In the genomic region with DNA sequence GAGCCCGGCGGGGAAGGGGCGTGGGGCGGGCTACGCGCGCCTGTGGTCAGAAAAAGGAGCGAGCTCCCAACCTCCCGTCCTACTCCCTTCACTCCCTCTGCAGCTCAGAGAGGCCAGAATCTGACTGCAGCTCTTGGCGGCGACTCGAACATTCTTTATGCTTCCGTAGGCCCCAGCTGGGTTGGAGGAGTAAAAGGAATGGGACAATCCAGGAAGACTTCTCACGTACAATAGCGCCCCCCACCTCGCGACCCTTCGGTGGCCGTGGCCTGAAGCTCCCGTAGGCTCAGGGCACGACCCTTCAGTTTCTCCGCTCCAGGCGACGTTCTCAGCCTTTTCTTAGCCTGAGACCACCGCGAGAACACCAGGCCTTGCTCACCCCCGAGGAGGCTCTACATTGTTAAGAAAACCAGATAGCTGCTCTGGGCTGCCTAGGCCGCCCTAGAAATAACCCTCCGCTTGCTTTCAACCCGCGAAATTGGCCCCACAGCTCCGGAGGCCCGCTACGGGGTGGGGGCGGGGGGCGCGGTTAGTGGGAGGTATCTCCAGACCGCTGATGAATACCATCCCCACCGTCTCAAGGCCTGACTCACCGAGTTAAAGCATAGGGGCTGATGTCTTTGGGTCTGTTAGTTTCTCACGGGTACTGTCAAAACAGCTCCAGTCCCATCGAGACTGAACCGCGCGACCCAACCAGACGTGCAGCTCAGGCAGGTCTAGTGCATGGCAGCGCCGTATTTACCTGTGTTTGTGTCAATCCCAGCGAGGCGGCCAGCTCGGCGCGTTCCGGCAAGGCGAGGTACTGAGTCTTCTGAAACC, we compare ENCODE assay signal across 14 cellular contexts. TPM values are rescaled to one million over a fixed set of nuclear protein-coding genes. Genes with fewer than 3 reads are reported as not detected.
DNase-seq lines count a peak whose midpoint lies in the region; ATAC-seq and TF ChIP-seq lines count a peak whose summit lies in the region.
"Had no signal": no experiment of that assay in that cellular context is flagged by ENCODE, and none has a peak within 500 bp of the region (broad histone marks: within the 10 kb centered on the region; RNA-seq: fewer than 3 reads in every experiment).

No MANE protein-coding gene starts in this region.

- H3K27ac ChIP-seq in left ventricle myocardium inferior (replicated peaks) (no peak overlapping the region), thoracic aorta (peak overlapping the region in 1 of 2 donors; percentile 30)

- ATAC-seq in Right ventricle myocardium inferior (no peak), thoracic aorta (ENCODE audit: insufficient number of reproducible peaks, low FRiP score, low read depth) (no peak), HG03175 (IDR thresholded peaks at IDR 0.05; ENCODE audit: unreplicated experiment) (no peak), GM21619 (IDR thresholded peaks at IDR 0.05; ENCODE audit: unreplicated experiment) (no peak), omental fat pad (ENCODE audit: low FRiP score) (no peak)
- no peak for ATAC-seq in activated naive CD8-positive, alpha-beta T cell treated with anti-CD3 and anti-CD28 coated beads, Interleukin-2, amount 50 U/mL, for 24 hours

- H3K4me1 ChIP-seq in left ventricle myocardium inferior (peaks cover 73% of the 10 kb centered on the region), thoracic aorta (ENCODE audit: control insufficient read depth in 1 of 2, low read depth in 2 of 2) (peaks cover 8 to 50% of the 10 kb centered on the region in 2 donors)

- H3K36me3 ChIP-seq in left ventricle myocardium inferior: no peaks in the 10 kb centered on the region
- no peaks in the 10 kb centered on the region for H3K36me3 ChIP-seq in thoracic aorta

- intact Hi-C loops in left ventricle myocardium inferior (cut with micrococcal nuclease): loop anchor here (10.0 kb wide), 1 partner anchor 1107 kb away; no protein-coding TSS in a partner anchor
- intact Hi-C loops in Right ventricle myocardium inferior (cut with DNase I): loop anchor here (10.0 kb wide), 1 partner anchor 607 kb away; no protein-coding TSS in a partner anchor

- no peak for TF ChIP-seq CTCF in left ventricle myocardium inferior (IDR thresholded peaks at IDR 0.05; ENCODE audit: borderline replicate concordance)
- TF ChIP-seq CTCF in thoracic aorta (IDR thresholded peaks at IDR 0.05): no peak
- TF ChIP-seq CTCF in omental fat pad (IDR thresholded peaks at IDR 0.05): no peak

- H3K27me3 Mint-ChIP-seq in activated naive CD8-positive, alpha-beta T cell treated with anti-CD3 and anti-CD28 coated beads, Interleukin-2, amount 50 U/mL, for 24 hours: peaks cover 96% of the 10 kb centered on the region

- no peak for DNase-seq in left ventricle myocardium inferior
- DNase-seq in Right ventricle myocardium inferior (ENCODE audit: missing footprints): no peak
- DNase-seq in activated naive CD8-positive, alpha-beta T cell treated with anti-CD3 and anti-CD28 coated beads, Interleukin-2, amount 50 U/mL, for 24 hours: no peak
- peak; percentile 63 for DNase-seq in left kidney (ENCODE audit: low read depth, low spot score)
- DNase-seq in thoracic aorta (ENCODE audit: low spot score): no peak
- no peak for DNase-seq in omental fat pad (ENCODE audit: low spot score)
- DNase-seq: activated CD4-positive, alpha-beta T cell treated with anti-CD3 and anti-CD28 coated beads, Interleukin-2, amount 50 U/mL, for 1 hour; activated naive CD4-positive, alpha-beta T cell treated with anti-CD3 and anti-CD28 coated beads for 36 hours; NCI-H2081 had no signal

- no peaks in the 10 kb centered on the region for H3K36me3 Mint-ChIP-seq in activated naive CD8-positive, alpha-beta T cell treated with anti-CD3 and anti-CD28 coated beads, Interleukin-2, amount 50 U/mL, for 24 hours (ENCODE audit: low read depth)

- peak overlapping the region; percentile 30 for H3K4me3 Mint-ChIP-seq in activated naive CD8-positive, alpha-beta T cell treated with anti-CD3 and anti-CD28 coated beads, Interleukin-2, amount 50 U/mL, for 24 hours
- H3K4me3 Mint-ChIP-seq: activated naive CD4-positive, alpha-beta T cell treated with anti-CD3 and anti-CD28 coated beads for 36 hours; dendritic cell treated with granulocyte-macrophage colony-stimulating factor and Interleukin-4, amounts not matched to agents 40 ng/mL and 50 ng/mL, for 4 days had no signal

- H3K27ac Mint-ChIP-seq in activated naive CD8-positive, alpha-beta T cell treated with anti-CD3 and anti-CD28 coated beads, Interleukin-2, amount 50 U/mL, for 24 hours: no peak overlapping the region
- H3K27ac Mint-ChIP-seq: activated naive CD4-positive, alpha-beta T cell treated with anti-CD3 and anti-CD28 coated beads for 36 hours; dendritic cell treated with granulocyte-macrophage colony-stimulating factor and Interleukin-4, amounts not matched to agents 40 ng/mL and 50 ng/mL, for 4 days had no signal

- no peaks in the 10 kb centered on the region for H3K9me3 Mint-ChIP-seq in activated naive CD8-positive, alpha-beta T cell treated with anti-CD3 and anti-CD28 coated beads, Interleukin-2, amount 50 U/mL, for 24 hours
- H3K9me3 Mint-ChIP-seq: activated naive CD4-positive, alpha-beta T cell treated with anti-CD3 and anti-CD28 coated beads for 36 hours; dendritic cell treated with granulocyte-macrophage colony-stimulating factor and Interleukin-4, amounts not matched to agents 40 ng/mL and 50 ng/mL, for 4 days had no signal

- H3K4me3 ChIP-seq in left ventricle myocardium inferior (peak overlapping the region; percentile 34), thoracic aorta (peak overlapping the region; percentile 39)

- H3K9me3 ChIP-seq in left ventricle myocardium inferior (replicated peaks) (no peaks in the 10 kb centered on the region), thoracic aorta (no peaks in the 10 kb centered on the region)

- H3K27me3 ChIP-seq in left ventricle myocardium inferior (ENCODE audit: low read depth) (peaks cover 100% of the 10 kb centered on the region), thoracic aorta (replicated peaks; ENCODE audit: insufficient read depth) (peaks cover 37% of the 10 kb centered on the region)

- peaks cover 39% of the 10 kb centered on the region for H3K4me1 Mint-ChIP-seq in activated naive CD8-positive, alpha-beta T cell treated with anti-CD3 and anti-CD28 coated beads, Interleukin-2, amount 50 U/mL, for 24 hours

RNA-seq across cellular contexts. Expression of gene DLX5, which starts 3.0 kb away (rescaled TPM):
- not detected for total RNA-seq in left ventricle myocardium inferior
- not detected for total RNA-seq in Right ventricle myocardium inferior
- total RNA-seq in thoracic aorta: under 1 TPM in 1 of 2 donors, not detected in 1; 0.92 TPM
- total RNA-seq in omental fat pad: 1 to 10 TPM in 1 of 4 donors, under 1 TPM in 1, not detected in 2; 0.69 to 1.3 TPM
- total RNA-seq: activated naive CD4-positive, alpha-beta T cell treated with anti-CD3 and anti-CD28 coated beads for 36 hours; fibroblast of villous mesenchyme; kidney epithelial cell had no signal

RNA-seq across cellular contexts. Expression of gene DLX6, which starts 16.3 kb away (rescaled TPM):
- total RNA-seq in left ventricle myocardium inferior (not detected), Right ventricle myocardium inferior (not detected), thoracic aorta (not detected), omental fat pad (not detected)
- total RNA-seq: activated naive CD4-positive, alpha-beta T cell treated with anti-CD3 and anti-CD28 coated beads for 36 hours; fibroblast of villous mesenchyme; kidney epithelial cell had no signal
